Comparison of ENCODE assay signal across 19 cellular contexts in the genomic region with DNA sequence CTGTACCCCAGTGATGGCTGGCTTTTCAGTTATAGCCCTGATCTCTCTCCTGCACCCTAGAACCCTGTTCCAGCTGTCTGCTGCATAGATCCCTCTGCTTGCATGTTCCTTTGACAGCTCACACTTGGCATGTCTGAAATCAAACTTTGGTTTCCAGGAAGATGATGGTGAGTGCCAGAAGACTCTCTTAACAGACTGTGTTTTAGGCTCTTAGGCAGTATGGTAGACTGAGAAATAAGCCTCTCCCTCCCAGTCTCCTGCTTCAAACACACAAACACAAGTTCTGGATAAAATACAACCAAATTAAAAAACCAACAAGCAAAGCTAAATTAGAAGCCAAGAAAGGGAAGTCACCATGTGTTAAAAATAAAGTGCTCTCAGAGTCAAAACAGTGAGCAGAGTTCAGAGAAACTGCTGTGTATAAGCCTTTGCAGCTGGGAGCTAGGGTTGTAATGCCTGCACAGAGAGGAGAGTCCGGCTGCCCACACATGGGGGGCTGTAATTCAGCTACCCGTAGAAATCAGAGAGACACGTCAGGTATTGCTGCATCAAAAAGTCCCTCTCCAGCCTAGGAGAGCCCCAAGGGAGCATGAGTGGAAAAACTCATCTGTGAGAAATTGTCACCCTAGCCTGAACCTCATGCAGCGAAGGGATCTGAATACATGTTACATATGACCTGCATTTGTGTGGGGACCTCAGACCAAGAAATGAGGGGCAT.
A peak's percentile ranks its signal among the peaks of the same experiment; 100 is the strongest.
DNase-seq lines count a peak whose midpoint lies in the region; ATAC-seq and TF ChIP-seq lines count a peak whose summit lies in the region.
"Had no signal": no experiment of that assay in that cellular context is flagged by ENCODE, and none has a peak within 500 bp of the region (broad histone marks: within the 10 kb centered on the region; RNA-seq: fewer than 3 reads in every experiment).

No MANE protein-coding gene starts in this region.

- H3K27me3 ChIP-seq in colonic mucosa (no peaks in the 10 kb centered on the region), right cardiac atrium (ENCODE audit: control insufficient read depth, insufficient read depth) (no peaks in the 10 kb centered on the region), suprapubic skin (no peaks in the 10 kb centered on the region)
- H3K27me3 ChIP-seq: neural progenitor cell, Peyer's patch, transverse colon had no signal

- H3K9ac ChIP-seq in colonic mucosa (ENCODE audit: low read depth in 2 of 2, low read length in 2 of 2), result no peak overlapping the region
- H3K9ac ChIP-seq: neural progenitor cell had no signal

- intact Hi-C loops in colonic mucosa (cut with DNase I), result no loop called here
- intact Hi-C loops in right cardiac atrium (cut with DNase I), result no loop called here

- H3K27ac ChIP-seq in colonic mucosa (peak overlapping the region; percentile 3), right cardiac atrium (ENCODE audit: low read length) (no peak overlapping the region), suprapubic skin (peak overlapping the region; percentile 2)
- H3K27ac ChIP-seq: neural progenitor cell had no signal

- TF ChIP-seq CTCF in colonic mucosa (IDR thresholded peaks at IDR 0.05) (no peak), suprapubic skin (IDR thresholded peaks at IDR 0.05) (no peak), omental fat pad (IDR thresholded peaks at IDR 0.05) (no peak)

- no peak for TF ChIP-seq EP300 in suprapubic skin (IDR thresholded peaks at IDR 0.05)

- ATAC-seq in HG02610 (IDR thresholded peaks at IDR 0.05; ENCODE audit: unreplicated experiment) (peak; percentile 41), right cardiac atrium (peak; percentile 38 to 64), omental fat pad (ENCODE audit: low FRiP score) (no peak)
- ATAC-seq: activated CD8-positive, alpha-beta T cell treated with anti-CD3 and anti-CD28 coated beads, Interleukin-2, amount 10 ng/mL, durations not matched to agents 7 days and 5 days; activated naive CD8-positive, alpha-beta T cell treated with anti-CD3 and anti-CD28 coated beads, Interleukin-2, amount 50 U/mL, for 24 hours had no signal

- DNase-seq in colonic mucosa (no peak), right cardiac atrium (no peak), suprapubic skin (ENCODE audit: low spot score in 2 of 2) (no peak), omental fat pad (ENCODE audit: low spot score) (no peak), erythroblast (lab: John Stamatoyannopoulos, UW) (no peak)
- no peak for DNase-seq in activated CD4-positive, CD25-positive, alpha-beta regulatory T cell (lab: John Stamatoyannopoulos, UW)
- DNase-seq: activated CD8-positive, alpha-beta T cell treated with anti-CD3 and anti-CD28 coated beads, Interleukin-2, amount 10 ng/mL, durations not matched to agents 7 days and 5 days; activated naive CD8-positive, alpha-beta T cell treated with anti-CD3 and anti-CD28 coated beads, Interleukin-2, amount 50 U/mL, for 24 hours; C1 segment of cervical spinal cord; cerebellar nuclear complex; HFFc6; NCI-H1092; NCI-H69; Peyer's patch; stimulated activated CD4-positive, alpha-beta T cell treated with anti-CD3 and anti-CD28 coated beads, Interleukin-1b, Interleukin-23, amount 100 ng/mL, for 48 hours; SW 1271; transverse colon had no signal

- 64% methylated on average over 4 of the region's 4 CpGs for WGBS in right cardiac atrium
- 70% methylated on average over 4 of the region's 4 CpGs for WGBS in suprapubic skin

- H3K36me3 ChIP-seq in colonic mucosa (no peaks in the 10 kb centered on the region), suprapubic skin (no peaks in the 10 kb centered on the region)
- H3K36me3 ChIP-seq: neural progenitor cell, Peyer's patch, transverse colon had no signal

- H3K4me1 ChIP-seq in colonic mucosa, result no peaks in the 10 kb centered on the region
- H3K4me1 ChIP-seq in right cardiac atrium (ENCODE audit: control insufficient read depth, insufficient read depth, low read length), result peaks cover 5% of the 10 kb centered on the region
- peaks cover 32% of the 10 kb centered on the region for H3K4me1 ChIP-seq in suprapubic skin

- TF ChIP-seq POLR2A in suprapubic skin (IDR thresholded peaks at IDR 0.05), result no peak
- no peak for TF ChIP-seq POLR2A in erythroblast (IDR thresholded peaks at IDR 0.05; ENCODE audit: low read length)

- no peak overlapping the region for H3K4me3 ChIP-seq in colonic mucosa
- H3K4me3 ChIP-seq in right cardiac atrium (ENCODE audit: low read length), result no peak overlapping the region
- no peak overlapping the region for H3K4me3 ChIP-seq in suprapubic skin
- H3K4me3 ChIP-seq: neural progenitor cell, Peyer's patch, transverse colon had no signal

- H3K9me3 ChIP-seq in colonic mucosa (no peaks in the 10 kb centered on the region), right cardiac atrium (ENCODE audit: control insufficient read depth, low read length) (no peaks in the 10 kb centered on the region), suprapubic skin (no peaks in the 10 kb centered on the region)
- H3K9me3 ChIP-seq: Peyer's patch, transverse colon had no signal
